ENCODE assay signal across 8 cellular contexts in genomic region chr2:44974064-44974715, GRCh38. TPM values are rescaled to one million over a fixed set of nuclear protein-coding genes. Genes with fewer than 3 reads are reported as not detected.
A peak's percentile ranks its signal among the peaks of the same experiment; 100 is the strongest.
DNase-seq lines count a peak whose midpoint lies in the region; ATAC-seq and TF ChIP-seq lines count a peak whose summit lies in the region.

No MANE protein-coding gene starts in this region.

- CTCF ChIA-PET in AG04449 (lab: Yijun Ruan, JAX) = interaction anchor here (0.6 to 9.5 kb wide), 15 partner anchors 8 to 930 kb away, joined by 3 to 81 read pairs (median 4); no protein-coding TSS in a partner anchor

- H3K36me3 ChIP-seq in brain microvascular endothelial cell (replicated peaks) = no peaks in the 10 kb centered on the region

- POLR2A ChIA-PET in AG04449 (lab: Yijun Ruan, JAX) = no interaction called here

- peak; percentile 11 for TF ChIP-seq CTCF in AG04449 (IDR thresholded peaks at IDR 0.05; ENCODE audit: insufficient read depth, low read length, missing control alignments)
- TF ChIP-seq CTCF in GM12873 (IDR thresholded peaks at IDR 0.05; ENCODE audit: insufficient read depth, low read depth, low read length, missing control alignments) = peak; percentile 58
- peak; percentile 71 for TF ChIP-seq CTCF in brain microvascular endothelial cell (IDR thresholded peaks at IDR 0.05; ENCODE audit: low read depth, low read length, missing control alignments)
- TF ChIP-seq CTCF in GM20000 (IDR thresholded peaks at IDR 0.05; ENCODE audit: extremely low read depth, missing control alignments) = no peak

- DNase-seq in AG04449 (ENCODE audit: low read depth, low spot score) (no peak), NCI-H2171 (lab: John Stamatoyannopoulos, UW) (peak; percentile 17), brain microvascular endothelial cell (peak; percentile 36), pulmonary artery endothelial cell (ENCODE audit: low read depth, low spot score) (peak; percentile 5), GM20000 (ENCODE audit: low spot score) (no peak), NCI-H187 treated with DMSO at 0.1 percent for 48 hours (lab: John Stamatoyannopoulos, UW) (no peak)

- H3K27me3 ChIP-seq in brain microvascular endothelial cell (replicated peaks) = no peaks in the 10 kb centered on the region

- no peak overlapping the region for H3K4me3 ChIP-seq in AG04449 (ENCODE audit: low read depth, low read length)
- H3K4me3 ChIP-seq in brain microvascular endothelial cell (ENCODE audit: low read depth, low read length) = no peak overlapping the region

- in situ Hi-C loops in brain microvascular endothelial cell (cut with HindIII; ENCODE audit: low pct_ligation_motif_present, low sequenced_read_pairs) = no loop called here

- no peak overlapping the region for H3K27ac ChIP-seq in brain microvascular endothelial cell

- ATAC-seq in HG02840 (IDR thresholded peaks at IDR 0.05; ENCODE audit: low FRiP score, unreplicated experiment) = no peak

RNA-seq across cellular contexts. Expression of gene SIX3, which starts 32.7 kb away (rescaled TPM):
- not detected in 2 replicates for total RNA-seq in pulmonary artery endothelial cell

RNA-seq across cellular contexts. Expression of gene SIX2, which starts 35.1 kb away (rescaled TPM):
- 0.14 and 0.20 TPM in 2 replicates for total RNA-seq in pulmonary artery endothelial cell

Comparison
In these comparisons a context has a peak if more than half of its experiments do, and no peak if none do; other contexts are left out.
1. DNase-seq: peak in NCI-H2171 (single experiment), brain microvascular endothelial cell (single experiment) and pulmonary artery endothelial cell (single experiment); none in AG04449 (single experiment), GM20000 (single experiment) and NCI-H187 treated with DMSO at 0.1 percent for 48 hours (single experiment).